In genomic region chr1:89271616-89272015, GRCh38 we compare ENCODE assay signal across 10 cellular contexts. TPM values are rescaled to one million over a fixed set of nuclear protein-coding genes. Genes with fewer than 3 reads are reported as not detected.
A peak's percentile ranks its signal among the peaks of the same experiment; 100 is the strongest.
DNase-seq lines count a peak whose midpoint lies in the region; ATAC-seq, FAIRE-seq and TF ChIP-seq lines count a peak whose summit lies in the region.
"Had no signal": no experiment of that assay in that cellular context is flagged by ENCODE, and none has a peak within 500 bp of the region (broad histone marks: within the 10 kb centered on the region; RNA-seq: fewer than 3 reads in every experiment).

No MANE protein-coding gene starts in this region.

- CTCF ChIA-PET in CD4-positive, alpha-beta T cell (lab: Charles Lee): interaction anchor here (0.6 to 1.8 kb wide), 2 partner anchors 45 to 72 kb away, joined by 3 to 10 read pairs; partner anchors contain the start of gene GBP4
- CTCF ChIA-PET in IMR-90 (lab: Yijun Ruan, JAX): no interaction called here

- dilution Hi-C loops in IMR-90 (cut with HindIII; ENCODE audit: low sequenced_read_pairs, unreplicated experiment): no loop called here

- no peak overlapping the region for H2AFZ ChIP-seq in IMR-90 (replicated peaks; ENCODE audit: low read length, poor library complexity)

- intact Hi-C loops in CD4-positive, alpha-beta T cell (cut with DNase I, micrococcal nuclease): loop anchor here (1.0 to 5.0 kb wide), 4 partner anchors 13 to 284 kb away; partner anchors contain the start of gene GBP4 (in 1 of the 2)
- intact Hi-C loops in IMR-90 (cut with micrococcal nuclease): no loop called here

- H3K9ac ChIP-seq in IMR-90 (ENCODE audit: low read depth, low read length) (no peak overlapping the region), adipocyte (ENCODE audit: low read length) (no peak overlapping the region)

- no peaks in the 10 kb centered on the region for H3K9me1 ChIP-seq in IMR-90 (ENCODE audit: insufficient read depth, low read length)

- no peak overlapping the region for H2BK15ac ChIP-seq in IMR-90 (ENCODE audit: low read depth, low read length)

- H3K4me3 ChIP-seq in IMR-90 (ENCODE audit: insufficient read depth, low read depth, low read length) (no peak overlapping the region), adipocyte (ENCODE audit: low read length) (no peak overlapping the region), lung (no peak overlapping the region)

- TF ChIP-seq POLR2A in IMR-90 (IDR thresholded peaks at IDR 0.05; ENCODE audit: low read depth, low read length) (no peak), H54 (IDR thresholded peaks at IDR 0.05; ENCODE audit: low read depth, low read length) (no peak)

- no peaks in the 10 kb centered on the region for H3K36me3 ChIP-seq in IMR-90 (ENCODE audit: control insufficient read depth, insufficient read depth, low read length)
- H3K36me3 ChIP-seq in adipocyte (ENCODE audit: control insufficient read depth, insufficient read depth, low read length, severe bottlenecking): no peaks in the 10 kb centered on the region
- peaks cover 0 to 1% of the 10 kb centered on the region in 2 donors for H3K36me3 ChIP-seq in lung (ENCODE audit: control insufficient read depth in 2 of 2, insufficient read depth in 2 of 2, low read length in 2 of 2)

- ATAC-seq in CD4-positive, alpha-beta T cell (ENCODE audit: poor library complexity): no peak
- no peak for ATAC-seq in IMR-90 (ENCODE audit: low read depth)
- peak; percentile 15 for ATAC-seq in lung (ENCODE audit: insufficient read depth, low FRiP score)
- ATAC-seq in left lobe of liver: no peak
- no peak for ATAC-seq in GM18520 (IDR thresholded peaks at IDR 0.05; ENCODE audit: unreplicated experiment)

- no peak for DNase-seq in CD4-positive, alpha-beta T cell
- peak; percentile 3 for DNase-seq in IMR-90
- peak; percentile 89 for DNase-seq in adipocyte (ENCODE audit: low read depth)
- DNase-seq in lung (ENCODE audit: low spot score): no peak
- no peak for DNase-seq in NCI-H1092 treated with DMSO at 0.1 percent for 48 hours (lab: John Stamatoyannopoulos, UW)
- DNase-seq in left lobe of liver (ENCODE audit: low spot score): no peak
- DNase-seq in H54 (ENCODE audit: insufficient read length, low spot score): no peak
- DNase-seq: aorta, NCI-H1694 treated with DMSO at 0.1 percent for 48 hours had no signal

- no peak overlapping the region for H2BK5ac ChIP-seq in IMR-90 (ENCODE audit: low read depth, low read length, poor library complexity, severe bottlenecking)

- FAIRE-seq in H54 (lab: Jason Lieb, UNC): no peak

- H3K36me3 Mint-ChIP-seq in CD4-positive, alpha-beta T cell (ENCODE audit: low read depth): peaks cover 51% of the 10 kb centered on the region

- no peaks in the 10 kb centered on the region for H3K9me3 ChIP-seq in CD4-positive, alpha-beta T cell (ENCODE audit: control insufficient read depth, low read length)
- H3K9me3 ChIP-seq in IMR-90 (ENCODE audit: control insufficient read depth, insufficient read depth, low read length) (no peaks in the 10 kb centered on the region), adipocyte (ENCODE audit: control insufficient read depth, low read length) (no peaks in the 10 kb centered on the region), lung (ENCODE audit: control insufficient read depth in 2 of 2, insufficient read depth in 1 of 2, low read length in 1 of 2) (no peaks in the 10 kb centered on the region)

- in situ Hi-C loops in IMR-90 (cut with MboI; ENCODE audit: low sequenced_read_pairs): no loop called here

- H2AK9ac ChIP-seq in IMR-90 (replicated peaks; ENCODE audit: low read depth, low read length, poor library complexity): no peak overlapping the region

- no peak for TF ChIP-seq RAD21 in IMR-90 (IDR thresholded peaks at IDR 0.05; ENCODE audit: low read length)

- no peak overlapping the region for H3K56ac ChIP-seq in IMR-90 (ENCODE audit: extremely low read depth, insufficient read depth, low read length)

- H3K4ac ChIP-seq in IMR-90 (ENCODE audit: low read depth, low read length): no peak overlapping the region

- peak overlapping the region; percentile 89 for H3K27ac Mint-ChIP-seq in CD4-positive, alpha-beta T cell

- peaks cover 83% of the 10 kb centered on the region for H3K4me1 Mint-ChIP-seq in CD4-positive, alpha-beta T cell (ENCODE audit: low read depth)

- no CpG with 5 or more reads among the region's 1 CpG for WGBS in IMR-90 (ENCODE audit: extremely low coverage in 2 of 2, insufficient read length in 1 of 2), 2 experiments
- WGBS in lung, 2 donors: 22 to 23% methylated on average over 1 of the region's 1 CpG

- no peak overlapping the region for H4K5ac ChIP-seq in IMR-90 (ENCODE audit: low read depth, low read length)

- H3K27me3 ChIP-seq in CD4-positive, alpha-beta T cell (ENCODE audit: control insufficient read depth, insufficient read depth, low read length): no peaks in the 10 kb centered on the region
- H3K27me3 ChIP-seq in IMR-90 (ENCODE audit: control insufficient read depth, insufficient read depth, low read length) (no peaks in the 10 kb centered on the region), adipocyte (replicated peaks; ENCODE audit: control insufficient read depth, insufficient read depth, low read length) (no peaks in the 10 kb centered on the region), lung (ENCODE audit: control insufficient read depth, insufficient read depth) (no peaks in the 10 kb centered on the region)

- H4K20me1 ChIP-seq in IMR-90 (ENCODE audit: insufficient read depth, low read length): no peaks in the 10 kb centered on the region

- TF ChIP-seq CTCF in CD4-positive, alpha-beta T cell (IDR thresholded peaks at IDR 0.05): no peak
- TF ChIP-seq CTCF in IMR-90 (conservative IDR thresholded peaks at IDR 0.05; ENCODE audit: low read depth, low read length) (no peak), lung (IDR thresholded peaks at IDR 0.05; ENCODE audit: control extremely low read depth, extremely low read depth) (no peak)

- H3K18ac ChIP-seq in IMR-90 (ENCODE audit: low read depth, low read length): no peak overlapping the region

- POLR2A ChIA-PET in CD4-positive, alpha-beta T cell (lab: Charles Lee): interaction anchor here (0.6 to 10.5 kb wide), 9 partner anchors 12 to 250 kb away, joined by 3 to 154 read pairs (median 27); partner anchors contain the start of genes GBP2 and GBP4
- POLR2A ChIA-PET in IMR-90 (lab: Charles Lee; ENCODE audit: unreplicated experiment): no interaction called here

- H2BK120ac ChIP-seq in IMR-90 (ENCODE audit: low read depth, low read length): no peak overlapping the region

- peak overlapping the region; percentile 88 for H3K4me3 Mint-ChIP-seq in CD4-positive, alpha-beta T cell

- H4K91ac ChIP-seq in IMR-90 (ENCODE audit: insufficient read depth, low read depth, low read length): no peak overlapping the region

- no TSS peak for BruUV-seq in IMR-90 (replicated peaks; lab: Mats Ljungman, UMichigan)

- no peaks in the 10 kb centered on the region for H3K79me1 ChIP-seq in IMR-90 (ENCODE audit: low read depth in 1 of 2, low read length in 2 of 2)

- peak overlapping the region; percentile 39 for H3K27ac ChIP-seq in CD4-positive, alpha-beta T cell (ENCODE audit: low read depth, low read length)
- H3K27ac ChIP-seq in IMR-90 (ENCODE audit: insufficient read depth, low read length): no peak overlapping the region
- no peak overlapping the region for H3K27ac ChIP-seq in lung (ENCODE audit: low read depth in 1 of 2, low read length in 1 of 2)

- no peak overlapping the region for H4K8ac ChIP-seq in IMR-90 (ENCODE audit: low read depth in 2 of 2, low read length in 2 of 2)

- peaks cover 2% of the 10 kb centered on the region for H3K9me3 Mint-ChIP-seq in CD4-positive, alpha-beta T cell

- H3K14ac ChIP-seq in IMR-90 (replicated peaks; ENCODE audit: low read depth, low read length): no peak overlapping the region

- no peak overlapping the region for H2AK5ac ChIP-seq in IMR-90 (ENCODE audit: low read depth, low read length)

- H3K23ac ChIP-seq in IMR-90 (ENCODE audit: low read depth, low read length): no peak overlapping the region

- H3K4me1 ChIP-seq in IMR-90 (ENCODE audit: control insufficient read depth, insufficient read depth, low read length) (no peaks in the 10 kb centered on the region), adipocyte (ENCODE audit: control insufficient read depth, insufficient read depth, low read length) (peaks cover 27% of the 10 kb centered on the region), lung (ENCODE audit: control insufficient read depth in 2 of 2, insufficient read depth in 2 of 2, low read length in 2 of 2) (peaks cover 0 to 2% of the 10 kb centered on the region in 2 donors)

- no peaks in the 10 kb centered on the region for H3K27me3 Mint-ChIP-seq in CD4-positive, alpha-beta T cell

- H2BK20ac ChIP-seq in IMR-90 (ENCODE audit: low read depth, low read length): no peak overlapping the region

- H3K4me2 ChIP-seq in IMR-90 (ENCODE audit: low read depth, low read length): no peak overlapping the region

TF ChIP-seq in IMR-90, 13 proteins besides CTCF, POLR2A, EP300 and RAD21 (continues in another document):
- TF ChIP-seq RFX5 (IDR thresholded peaks at IDR 0.05; ENCODE audit: low read depth, low read length): no peak
- no peak for TF ChIP-seq BHLHE40 (IDR thresholded peaks at IDR 0.05; ENCODE audit: low read depth, low read length)
- no peak for TF ChIP-seq MXI1 (IDR thresholded peaks at IDR 0.05; ENCODE audit: borderline replicate concordance, low read depth, low read length)
- no peak for TF ChIP-seq CHD1 (IDR thresholded peaks at IDR 0.05; ENCODE audit: low read depth, low read length)
- TF ChIP-seq SMC3 (IDR thresholded peaks at IDR 0.05; ENCODE audit: low read depth, low read length): no peak
- TF ChIP-seq MAZ (IDR thresholded peaks at IDR 0.05; ENCODE audit: borderline replicate concordance, low read depth, low read length): no peak
- TF ChIP-seq RCOR1 (IDR thresholded peaks at IDR 0.05; ENCODE audit: insufficient replicate concordance, low read length): no peak
- no peak for TF ChIP-seq NFE2L2 (IDR thresholded peaks at IDR 0.05; ENCODE audit: low read depth, low read length)
- no peak for TF ChIP-seq ELK1 (IDR thresholded peaks at IDR 0.05; ENCODE audit: borderline replicate concordance, low read depth, low read length)

RNA-seq across cellular contexts. Expression of gene GBP5, which starts 1.0 kb away (rescaled TPM):
- total RNA-seq in CD4-positive, alpha-beta T cell: 10 to 100 TPM; 51.4 to 52.9 TPM
- total RNA-seq in IMR-90 (2012; rRNA removed): not detected in 2 replicates
- not detected in 2 replicates for polyA plus RNA-seq in IMR-90 (2012; rRNA removed)
- polyA plus RNA-seq in IMR-90 (2012; cell fraction: cytosol; rRNA removed): not detected in 2 replicates
- polyA plus RNA-seq in IMR-90 (2012; cell fraction: nucleus; rRNA removed; ENCODE audit: low replicate concordance): not detected in 2 replicates
- 1 to 10 TPM; 2.9 to 7.1 TPM for total RNA-seq in lung
- polyA plus RNA-seq in lung: 10 to 100 TPM in 1 of 2 donors, 1 to 10 TPM in 1; 1.7 to 35.7 TPM
- 0.68 TPM for total RNA-seq in left lobe of liver

Comparison
In these comparisons a context has a peak if more than half of its experiments do, and no peak if none do; other contexts are left out.
1. DNase-seq: peak in IMR-90 (single experiment) and adipocyte (single experiment); none in CD4-positive, alpha-beta T cell (0 of 10), lung (single experiment), NCI-H1092 treated with DMSO at 0.1 percent for 48 hours (single experiment), left lobe of liver (single experiment) and H54 (single experiment).
2. RNA of gene GBP5, which starts 1.0 kb away (total RNA-seq): 51.4 to 52.9 TPM in CD4-positive, alpha-beta T cell; 2.9 to 7.1 TPM in lung, 0.68 TPM in left lobe of liver (single experiment) and not detected in IMR-90; every median in the first group is over 4 times any median in the second.